Comparison of ENCODE assay signal across 3 cellular contexts in genomic region chr7:132730126-132730525, GRCh38.
"Had no signal": no experiment of that assay in that cellular context is flagged by ENCODE, and none has a peak within 500 bp of the region (broad histone marks: within the 10 kb centered on the region; RNA-seq: fewer than 3 reads in every experiment).

No MANE protein-coding gene starts in this region.

- H3K4me3 ChIP-seq: GM12878 had no signal

- ATAC-seq: GM12878 had no signal

- DNase-seq: GDM1, GF-D8 had no signal
